11 cellular contexts compared by ENCODE assay signal in the genomic region with DNA sequence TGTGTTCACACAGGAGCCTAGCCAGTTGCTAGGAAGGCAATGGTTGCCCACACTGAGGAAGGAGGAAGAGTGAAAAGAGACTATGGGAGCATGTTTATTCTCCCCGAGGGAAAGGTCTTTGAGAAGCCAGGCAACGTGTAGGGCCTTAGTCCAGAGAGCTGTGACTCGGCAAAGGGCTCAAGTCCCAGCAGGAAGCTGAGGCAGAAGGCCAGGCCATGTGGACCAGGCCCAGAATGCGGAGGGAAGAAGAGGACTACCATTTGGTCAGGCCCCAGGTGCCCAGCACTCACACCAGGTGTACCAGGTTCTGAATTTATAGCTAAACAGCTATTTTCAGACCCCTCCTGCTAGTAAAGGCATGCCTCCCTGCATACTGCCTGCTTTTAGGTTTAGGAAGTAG.
DNase-seq lines count a peak whose midpoint lies in the region; ATAC-seq lines count a peak whose summit lies in the region.
"Had no signal": no experiment of that assay in that cellular context is flagged by ENCODE, and none has a peak within 500 bp of the region (broad histone marks: within the 10 kb centered on the region; RNA-seq: fewer than 3 reads in every experiment).

No MANE protein-coding gene starts in this region.

- ATAC-seq in HG03175 (IDR thresholded peaks at IDR 0.05; ENCODE audit: unreplicated experiment) (peak; percentile 10), naive B cell (ENCODE audit: low read depth in 2 of 2) (no peak), GM19452 (IDR thresholded peaks at IDR 0.05; ENCODE audit: unreplicated experiment) (no peak)
- peak; percentile 16 for ATAC-seq in activated T-helper 17 cell treated with anti-CD3 and anti-CD28 coated beads, Interleukin-2, amount 50 U/mL, for 72 hours (replicated peaks)
- ATAC-seq: PC-3 had no signal

- peaks cover 21 to 31% (median 25%) of the 10 kb centered on the region in 4 donors for H3K4me1 Mint-ChIP-seq in CD4-positive, alpha-beta memory T cell
- H3K4me1 Mint-ChIP-seq in activated T-helper 17 cell treated with anti-CD3 and anti-CD28 coated beads, Interleukin-2, amount 50 U/mL, for 72 hours = peaks cover 6% of the 10 kb centered on the region
- peaks cover 9 to 25% (median 14%) of the 10 kb centered on the region in 3 donors for H3K4me1 Mint-ChIP-seq in naive B cell

- no peaks in the 10 kb centered on the region for H3K27me3 ChIP-seq in CD4-positive, alpha-beta memory T cell (ENCODE audit: insufficient read depth, low read length)

- intact Hi-C loops in CD4-positive, alpha-beta memory T cell (cut with micrococcal nuclease) = no loop called here

- peak overlapping the region; percentile 65 for H3K27ac ChIP-seq in CD4-positive, alpha-beta memory T cell (ENCODE audit: low read depth, low read length)
- H3K27ac ChIP-seq: C4-2B had no signal

- no peaks in the 10 kb centered on the region for H3K27me3 Mint-ChIP-seq in CD4-positive, alpha-beta memory T cell
- H3K27me3 Mint-ChIP-seq in activated T-helper 17 cell treated with anti-CD3 and anti-CD28 coated beads, Interleukin-2, amount 50 U/mL, for 72 hours = no peaks in the 10 kb centered on the region
- H3K27me3 Mint-ChIP-seq in naive B cell = no peaks in the 10 kb centered on the region

- H3K36me3 Mint-ChIP-seq in CD4-positive, alpha-beta memory T cell = peaks cover 0 to 3% of the 10 kb centered on the region in 2 donors
- no peaks in the 10 kb centered on the region for H3K36me3 Mint-ChIP-seq in activated T-helper 17 cell treated with anti-CD3 and anti-CD28 coated beads, Interleukin-2, amount 50 U/mL, for 72 hours (ENCODE audit: low read depth)
- H3K36me3 Mint-ChIP-seq in naive B cell = peaks cover 10 to 13% of the 10 kb centered on the region in 2 donors

- H3K4me3 Mint-ChIP-seq in CD4-positive, alpha-beta memory T cell = peak overlapping the region; percentile 55 to 91 (median 76)
- peak overlapping the region; percentile 76 for H3K4me3 Mint-ChIP-seq in activated T-helper 17 cell treated with anti-CD3 and anti-CD28 coated beads, Interleukin-2, amount 50 U/mL, for 72 hours
- H3K4me3 Mint-ChIP-seq in naive B cell = peak overlapping the region; percentile 19 to 88 (median 78)

- POLR2A ChIA-PET in CD4-positive, alpha-beta memory T cell (lab: Charles Lee; ENCODE audit: partially characterized antibody) = interaction anchor here (0.9 to 2.3 kb wide), 5 partner anchors 11 to 1178 kb away, joined by 3 to 16 read pairs (median 4); partner anchors contain the start of gene KDM4C

- peak overlapping the region; percentile 87 to 98 (median 96) for H3K27ac Mint-ChIP-seq in CD4-positive, alpha-beta memory T cell
- peak overlapping the region; percentile 88 for H3K27ac Mint-ChIP-seq in activated T-helper 17 cell treated with anti-CD3 and anti-CD28 coated beads, Interleukin-2, amount 50 U/mL, for 72 hours
- peak overlapping the region; percentile 80 to 98 (median 92) for H3K27ac Mint-ChIP-seq in naive B cell

- H3K36me3 ChIP-seq in CD4-positive, alpha-beta memory T cell (ENCODE audit: insufficient read depth, low read length) = no peaks in the 10 kb centered on the region

- DNase-seq in CD4-positive, alpha-beta memory T cell = peak in 1 of 5 donors; percentile 2
- DNase-seq in naive B cell (no peak), HuH-7.5 (ENCODE audit: low spot score) (no peak), globus pallidus (ENCODE audit: low spot score) (no peak), kidney tubule cell (ENCODE audit: low spot score) (no peak)
- DNase-seq: PC-3 had no signal

- no peaks in the 10 kb centered on the region for H3K9me3 ChIP-seq in CD4-positive, alpha-beta memory T cell (ENCODE audit: control insufficient read depth in 1 of 2, low read length in 2 of 2)

- peaks cover 0 to 10% (median 0%) of the 10 kb centered on the region in 8 donors for H3K9me3 Mint-ChIP-seq in CD4-positive, alpha-beta memory T cell
- peaks cover 5% of the 10 kb centered on the region for H3K9me3 Mint-ChIP-seq in activated T-helper 17 cell treated with anti-CD3 and anti-CD28 coated beads, Interleukin-2, amount 50 U/mL, for 72 hours
- peaks cover 0 to 16% (median 5%) of the 10 kb centered on the region in 7 donors for H3K9me3 Mint-ChIP-seq in naive B cell

- peaks cover 28% of the 10 kb centered on the region for H3K4me1 ChIP-seq in CD4-positive, alpha-beta memory T cell (ENCODE audit: insufficient read depth, low read length)

- H3K4me3 ChIP-seq in CD4-positive, alpha-beta memory T cell (ENCODE audit: low read length in 2 of 2) = peak overlapping the region in 1 of 2 donors; percentile 29
- H3K4me3 ChIP-seq: skin epidermis had no signal

- CTCF ChIA-PET in CD4-positive, alpha-beta memory T cell (lab: Charles Lee; ENCODE audit: partially characterized antibody) = interaction anchor here (0.7 to 1.5 kb wide), 3 partner anchors 11 to 89 kb away, joined by 3 read pairs; no protein-coding TSS in a partner anchor

Comparison
In these comparisons a context has a peak if more than half of its experiments do, and no peak if none do; other contexts are left out.
1. ATAC-seq: peak in HG03175 (single experiment) and activated T-helper 17 cell treated with anti-CD3 and anti-CD28 coated beads, Interleukin-2, amount 50 U/mL, for 72 hours (single experiment); none in naive B cell (0 of 2) and GM19452 (single experiment).
2. Peak in every context shown above with its lines, with median percentiles within 50 percentile points of each other: H3K27ac Mint-ChIP-seq and H3K4me3 Mint-ChIP-seq.